8 cellular contexts compared by ENCODE assay signal in the genomic region with DNA sequence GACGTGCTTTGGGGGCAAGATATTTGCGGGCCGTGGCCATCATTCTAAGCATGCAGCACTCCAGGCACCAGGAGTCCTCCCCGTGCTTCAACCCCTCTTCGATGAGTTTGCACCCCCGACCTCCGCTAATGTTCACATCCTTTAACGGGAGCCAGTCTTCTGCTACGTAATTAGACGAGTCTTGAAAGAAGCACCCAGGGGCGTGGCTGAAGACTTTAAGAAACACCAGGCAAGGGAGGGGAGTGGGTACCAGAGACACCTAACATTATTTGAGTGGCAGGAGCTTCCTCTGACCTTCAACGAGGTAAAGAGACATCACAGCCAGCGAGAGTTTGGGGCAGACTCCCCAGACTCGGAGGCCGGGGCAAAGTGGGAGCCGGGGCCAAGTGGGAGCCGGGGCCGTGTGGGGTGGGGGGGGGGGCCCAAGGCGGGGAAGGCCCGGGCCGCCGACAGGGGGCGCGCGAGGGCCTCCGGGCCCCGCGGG. TPM values are rescaled to one million over a fixed set of nuclear protein-coding genes. Genes with fewer than 3 reads are reported as not detected.
DNase-seq lines count a peak whose midpoint lies in the region; ATAC-seq and TF ChIP-seq lines count a peak whose summit lies in the region.

No MANE protein-coding gene starts in this region.

- no peaks in the 10 kb centered on the region for H3K9me3 Mint-ChIP-seq in activated CD4-positive, alpha-beta T cell treated with anti-CD3 and anti-CD28 coated beads, Interleukin-2, amount 10 ng/mL, durations not matched to agents 7 days and 5 days
- peaks cover 10% of the 10 kb centered on the region for H3K9me3 Mint-ChIP-seq in glutamatergic neuron (ENCODE audit: unreplicated experiment)

- H3K4me1 ChIP-seq in ES-I3 (ENCODE audit: insufficient read depth, low read length) (peaks cover 38% of the 10 kb centered on the region), skeletal muscle satellite cell (ENCODE audit: control insufficient read depth, insufficient read depth, low read length) (peaks cover 30% of the 10 kb centered on the region)

- POLR2A ChIA-PET in activated CD4-positive, alpha-beta T cell treated with anti-CD3 and anti-CD28 coated beads, Interleukin-2, amount 10 ng/mL, durations not matched to agents 7 days and 5 days (lab: Charles Lee): no interaction called here

- no peaks in the 10 kb centered on the region for H3K27me3 Mint-ChIP-seq in activated CD4-positive, alpha-beta T cell treated with anti-CD3 and anti-CD28 coated beads, Interleukin-2, amount 10 ng/mL, durations not matched to agents 7 days and 5 days
- peaks cover 11% of the 10 kb centered on the region for H3K27me3 Mint-ChIP-seq in glutamatergic neuron (ENCODE audit: unreplicated experiment)

- H3K36me3 ChIP-seq in ES-I3 (ENCODE audit: insufficient read depth, low read length): peaks cover 14% of the 10 kb centered on the region; the same call in 1 of the 2 replicates
- H3K36me3 ChIP-seq in skeletal muscle satellite cell (ENCODE audit: insufficient read depth, low read length): peaks cover 4% of the 10 kb centered on the region

- H3K4me3 Mint-ChIP-seq in activated CD4-positive, alpha-beta T cell treated with anti-CD3 and anti-CD28 coated beads, Interleukin-2, amount 10 ng/mL, durations not matched to agents 7 days and 5 days: peak overlapping the region; percentile 88
- peak overlapping the region; percentile 72 for H3K4me3 Mint-ChIP-seq in glutamatergic neuron (ENCODE audit: unreplicated experiment)

- H3K27me3 ChIP-seq in skeletal muscle satellite cell (ENCODE audit: control insufficient read depth, insufficient read depth, low read length): no peaks in the 10 kb centered on the region

- H3K9me3 ChIP-seq in ES-I3 (ENCODE audit: control insufficient read depth, insufficient read depth, low read length) (no peaks in the 10 kb centered on the region), skeletal muscle satellite cell (replicated peaks; ENCODE audit: low read length) (no peaks in the 10 kb centered on the region)

- H3K4me1 Mint-ChIP-seq in activated CD4-positive, alpha-beta T cell treated with anti-CD3 and anti-CD28 coated beads, Interleukin-2, amount 10 ng/mL, durations not matched to agents 7 days and 5 days: peaks cover 32% of the 10 kb centered on the region
- H3K4me1 Mint-ChIP-seq in glutamatergic neuron (ENCODE audit: low read depth, unreplicated experiment): peaks cover 23% of the 10 kb centered on the region

- peak; percentile 74 for DNase-seq in activated CD4-positive, alpha-beta T cell treated with anti-CD3 and anti-CD28 coated beads, Interleukin-2, amount 10 ng/mL, durations not matched to agents 7 days and 5 days
- no peak for DNase-seq in glutamatergic neuron
- DNase-seq in kidney glomerular epithelial cell (lab: John Stamatoyannopoulos, UW): no peak
- DNase-seq in NCI-H2196 (lab: John Stamatoyannopoulos, UW; ENCODE audit: unreplicated experiment): no peak

- ATAC-seq in GM19467 (IDR thresholded peaks at IDR 0.05; ENCODE audit: unreplicated experiment) (peak; percentile 26), HG03558 (IDR thresholded peaks at IDR 0.05; ENCODE audit: extremely low read depth, unreplicated experiment) (peak; percentile 12)

- H3K4me2 ChIP-seq in skeletal muscle satellite cell (ENCODE audit: low read length): peak overlapping the region; percentile 87

- CTCF ChIA-PET in activated CD4-positive, alpha-beta T cell treated with anti-CD3 and anti-CD28 coated beads, Interleukin-2, amount 10 ng/mL, durations not matched to agents 7 days and 5 days (lab: Charles Lee): interaction anchor here (0.8 to 1.7 kb wide), 3 partner anchors 16 to 156 kb away, joined by 3 to 5 read pairs (median 3); no protein-coding TSS in a partner anchor

- no peak for TF ChIP-seq CTCF in glutamatergic neuron (IDR thresholded peaks at IDR 0.05; ENCODE audit: partially characterized antibody, unreplicated experiment)

- peak overlapping the region; percentile 91 for H3K4me3 ChIP-seq in skeletal muscle satellite cell (ENCODE audit: low read length)

- peaks cover 19% of the 10 kb centered on the region for H3K36me3 Mint-ChIP-seq in activated CD4-positive, alpha-beta T cell treated with anti-CD3 and anti-CD28 coated beads, Interleukin-2, amount 10 ng/mL, durations not matched to agents 7 days and 5 days (ENCODE audit: low read depth)
- no peaks in the 10 kb centered on the region for H3K36me3 Mint-ChIP-seq in glutamatergic neuron (ENCODE audit: unreplicated experiment)

- H3K9ac ChIP-seq in ES-I3 (ENCODE audit: low read depth, low read length): peak overlapping the region; percentile 88
- peak overlapping the region; percentile 99 for H3K9ac ChIP-seq in skeletal muscle satellite cell (ENCODE audit: low read depth, low read length)

- H3K27ac Mint-ChIP-seq in activated CD4-positive, alpha-beta T cell treated with anti-CD3 and anti-CD28 coated beads, Interleukin-2, amount 10 ng/mL, durations not matched to agents 7 days and 5 days: peak overlapping the region; percentile 95
- peak overlapping the region; percentile 76 for H3K27ac Mint-ChIP-seq in glutamatergic neuron (ENCODE audit: unreplicated experiment)

RNA-seq across cellular contexts. Expression of a gene that starts 31.1 kb away (rescaled TPM):
- 100 to 1,000 TPM; 188 to 288 TPM for total RNA-seq in activated CD4-positive, alpha-beta T cell treated with anti-CD3 and anti-CD28 coated beads, Interleukin-2, amount 10 ng/mL, durations not matched to agents 7 days and 5 days
- total RNA-seq in glutamatergic neuron (ENCODE audit: unreplicated experiment): 111 TPM
- 104 and 118 TPM in 2 replicates for total RNA-seq in skeletal muscle satellite cell (2012; rRNA removed)
